In genomic region chr9:100098887-100099721, GRCh38 we compare ENCODE assay signal across 8 cellular contexts. TPM values are rescaled to one million over a fixed set of nuclear protein-coding genes. Genes with fewer than 3 reads are reported as not detected.
DNase-seq lines count a peak whose midpoint lies in the region; ATAC-seq, FAIRE-seq and TF ChIP-seq lines count a peak whose summit lies in the region.

Gene ERP44 (minus strand): TSS chr9:100099000. CDS start chr9:100098840, 160 bp downstream.
Gene INVS (plus strand): TSS chr9:100099243. CDS start chr9:100104522, 5,279 bp downstream.

- no peak within 1 kb of the TSS for H2AK5ac ChIP-seq in trophoblast cell (ENCODE audit: low read length)

- DNase-seq in GM12891 (ENCODE audit: insufficient read length, low spot score) (peak; percentile 84), NCI-H1436 treated with DMSO at 0.1 percent for 48 hours (lab: John Stamatoyannopoulos, UW) (peak; percentile 96), T-cell (peak; percentile 89 to 99 (median 96)), cardiac septum (ENCODE audit: low spot score) (peak; percentile 100), trophoblast cell (peak; percentile 99), transverse colon (peak; percentile 99)

- H4K91ac ChIP-seq in trophoblast cell (ENCODE audit: low read depth, low read length): peak within 1 kb of the TSS; percentile 47

- peak within 1 kb of the TSS; percentile 34 for H3K27ac ChIP-seq in adipose tissue (ENCODE audit: low read depth, low read length)
- peak within 1 kb of the TSS; percentile 24 for H3K27ac ChIP-seq in trophoblast cell (ENCODE audit: low read depth, low read length)
- H3K27ac ChIP-seq in transverse colon: peak within 1 kb of the TSS; percentile 93 to 97 (median 94)

- in situ Hi-C loops in transverse colon (cut with MboI; ENCODE audit: low pct_ligation_motif_present in 1 of 4, low pct_unique_long_range_greater_than_20kb in 1 of 4, low sequenced_read_pairs in 3 of 4): no loop called here

- H3K36me3 ChIP-seq in trophoblast cell (ENCODE audit: control insufficient read depth in 1 of 2, insufficient read depth in 2 of 2, low read length in 2 of 2) (peaks cover 0 to 4% of the 10 kb centered on the region in 2 experiments), transverse colon (peaks cover 0 to under 1% (median 0%) of the 10 kb centered on the region in 4 donors)

- peak within 1 kb of the TSS; percentile 60 for H3K14ac ChIP-seq in trophoblast cell (ENCODE audit: low read length)

- no peak for TF ChIP-seq EP300 in transverse colon (IDR thresholded peaks at IDR 0.05; ENCODE audit: low read depth)

- peak in 1 of 5 experiments; percentile 18 for TF ChIP-seq CTCF in transverse colon (IDR thresholded peaks at IDR 0.05)

- WGBS in adipose tissue, 3 donors: 0% methylated on average over 52 to 54 of the region's 54 CpGs
- no CpG with 5 or more reads among the region's 54 CpGs for WGBS in trophoblast cell (ENCODE audit: extremely low coverage, insufficient coverage, insufficient read length)
- WGBS in transverse colon (ENCODE audit: low coverage in 1 of 2), 2 donors: 1% methylated on average over 38 of the region's 54 CpGs; no CpG with 5 or more reads in 1 of the 2 donors

- no peak within 1 kb of the TSS for H3K23ac ChIP-seq in trophoblast cell (ENCODE audit: low read length)

- ATAC-seq in HG02840 (IDR thresholded peaks at IDR 0.05; ENCODE audit: low FRiP score, unreplicated experiment) (peak; percentile 97), T-cell (replicated peaks in 1 of 4) (peak; percentile 99 to 100 (median 100))

- peaks cover 9% of the 10 kb centered on the region for H3K36me3 Mint-ChIP-seq in T-cell

- no peaks in the 10 kb centered on the region for H3K9me3 Mint-ChIP-seq in T-cell

- peaks cover 9% of the 10 kb centered on the region for H3K79me1 ChIP-seq in trophoblast cell (ENCODE audit: low read length)

- H3K9me3 ChIP-seq in trophoblast cell (ENCODE audit: insufficient read depth, low read depth, low read length): no peaks in the 10 kb centered on the region
- H3K9me3 ChIP-seq in transverse colon: no peaks in the 10 kb centered on the region

- no peaks in the 10 kb centered on the region for H3K27me3 Mint-ChIP-seq in T-cell

- peak within 1 kb of the TSS; percentile 75 for H2AFZ ChIP-seq in trophoblast cell (ENCODE audit: insufficient read depth, low read length, poor library complexity)

- TF ChIP-seq POLR2A in GM12891 (IDR thresholded peaks at IDR 0.05; ENCODE audit: low read depth, low read length) (peak; percentile 88), transverse colon (IDR thresholded peaks at IDR 0.05) (peak; percentile 94)

- no peak within 1 kb of the TSS for H2BK12ac ChIP-seq in trophoblast cell (ENCODE audit: low read length)

- H3K4me2 ChIP-seq in trophoblast cell (ENCODE audit: low read length): peak within 1 kb of the TSS; percentile 60

- peak within 1 kb of the TSS; percentile 81 for H4K12ac ChIP-seq in trophoblast cell (ENCODE audit: low read depth, low read length)

- H4K8ac ChIP-seq in trophoblast cell (ENCODE audit: low read depth, low read length): peak within 1 kb of the TSS; percentile 85

- peak; percentile 94 for FAIRE-seq in GM12891 (lab: Jason Lieb, UNC)

- H3K4ac ChIP-seq in trophoblast cell (ENCODE audit: low read depth, low read length): peak within 1 kb of the TSS; percentile 18

- CTCF ChIA-PET in T-cell (lab: Charles Lee): interaction anchor here (0.5 to 0.6 kb wide), 2 partner anchors 120 to 274 kb away, joined by 3 to 4 read pairs; no protein-coding TSS in a partner anchor

- peak within 1 kb of the TSS; percentile 93 for H3K4me3 ChIP-seq in trophoblast cell (ENCODE audit: low read depth, low read length)
- peak within 1 kb of the TSS; percentile 89 to 97 (median 90) for H3K4me3 ChIP-seq in transverse colon

- POLR2A ChIA-PET in T-cell (lab: Charles Lee): interaction anchor here in 1 of 2 donors (0.5 kb wide), 1 partner anchor 782 kb away, joined by 4 read pairs; no protein-coding TSS in a partner anchor

- peak within 1 kb of the TSS; percentile 86 to 97 for H3K27ac Mint-ChIP-seq in T-cell

- peak within 1 kb of the TSS; percentile 75 for H3K18ac ChIP-seq in trophoblast cell (ENCODE audit: low read length)

- peak within 1 kb of the TSS; percentile 78 for H3K9ac ChIP-seq in trophoblast cell (ENCODE audit: low read length)

- peaks cover 40 to 51% (median 43%) of the 10 kb centered on the region in 3 donors for H3K4me1 Mint-ChIP-seq in T-cell

- H3K27me3 ChIP-seq in trophoblast cell (ENCODE audit: insufficient read depth, low read length): no peaks in the 10 kb centered on the region
- no peaks in the 10 kb centered on the region for H3K27me3 ChIP-seq in transverse colon

- peaks cover 9% of the 10 kb centered on the region for H3K79me2 ChIP-seq in trophoblast cell (ENCODE audit: control insufficient read depth, insufficient read depth, low read length, poor library complexity)

- H2BK120ac ChIP-seq in trophoblast cell (ENCODE audit: insufficient read depth, low read length, poor library complexity): peak within 1 kb of the TSS; percentile 49

- H2BK5ac ChIP-seq in trophoblast cell (ENCODE audit: low read depth, low read length, poor library complexity): peak within 1 kb of the TSS; percentile 41

- no peaks in the 10 kb centered on the region for H3K4me1 ChIP-seq in trophoblast cell (ENCODE audit: control insufficient read depth in 1 of 2, insufficient read depth in 2 of 2, low read length in 2 of 2)
- peaks cover 6 to 32% (median 21%) of the 10 kb centered on the region in 4 donors for H3K4me1 ChIP-seq in transverse colon

- intact Hi-C loops in cardiac septum (cut with DNase I) (no loop called here), transverse colon (cut with DNase I; ENCODE audit: low total_unique reads) (no loop called here)

- peak within 1 kb of the TSS; percentile 97 to 99 (median 99) for H3K4me3 Mint-ChIP-seq in T-cell

TF ChIP-seq in GM12891, 5 proteins besides CTCF, POLR2A, EP300 and RAD21:
- TF ChIP-seq SPI1 (IDR thresholded peaks at IDR 0.05; ENCODE audit: low read depth, low read length) (peak; percentile 52), PAX5 (IDR thresholded peaks at IDR 0.05; ENCODE audit: insufficient read depth, low read length, severe bottlenecking) (peak; percentile 90), POU2F2 (IDR thresholded peaks at IDR 0.05; ENCODE audit: low read depth, low read length) (no peak; the same call in 1 of the 2 replicates), TAF1 (IDR thresholded peaks at IDR 0.05; ENCODE audit: low read depth, low read length) (peak; percentile 70), POLR2AphosphoS5 (IDR thresholded peaks at IDR 0.05; ENCODE audit: low read depth, low read length) (peak; percentile 92)

RNA-seq across cellular contexts. Expression of gene ERP44, which starts in this region (rescaled TPM):
- 18.0 TPM for polyA plus RNA-seq in GM12891 (2012; ENCODE audit: low read depth, missing spikeins)
- total RNA-seq in T-cell (10 to 100 TPM; 11.3 to 15.1 (median 12.5) TPM), cardiac septum (14.8 TPM), transverse colon (10 to 100 TPM in 3 of 4 donors, 1 to 10 TPM in 1; 7.8 to 18.7 (median 16.4) TPM)
- polyA plus RNA-seq in adipose tissue: 10 to 100 TPM; 11.2 to 15.0 (median 14.1) TPM
- 32.4 and 32.5 TPM in 2 replicates for polyA plus RNA-seq in trophoblast cell (2013)

RNA-seq across cellular contexts. Expression of gene INVS, which starts in this region (rescaled TPM):
- polyA plus RNA-seq in GM12891 (2012; ENCODE audit: low read depth, missing spikeins): 8.0 TPM
- total RNA-seq in T-cell: 10 to 100 TPM; 15.6 to 21.6 (median 19.0) TPM
- polyA plus RNA-seq in adipose tissue: 1 to 10 TPM; 2.9 to 7.8 (median 7.0) TPM
- 10.6 TPM for total RNA-seq in cardiac septum
- polyA plus RNA-seq in trophoblast cell (2013): 6.6 and 7.3 TPM in 2 replicates
- total RNA-seq in transverse colon: 10 to 100 TPM; 21.0 to 47.8 (median 31.6) TPM

Comparison
In these comparisons a context has a peak if more than half of its experiments do, and no peak if none do; other contexts are left out.
1. Peak in every context shown above with its lines: DNase-seq, ATAC-seq, H3K4me3 ChIP-seq and H3K27ac ChIP-seq.
2. H3K27ac ChIP-seq: peak in every context shown above with its lines; median percentile 94 in transverse colon; 34 in adipose tissue; 24 in trophoblast cell.